In the genomic region with DNA sequence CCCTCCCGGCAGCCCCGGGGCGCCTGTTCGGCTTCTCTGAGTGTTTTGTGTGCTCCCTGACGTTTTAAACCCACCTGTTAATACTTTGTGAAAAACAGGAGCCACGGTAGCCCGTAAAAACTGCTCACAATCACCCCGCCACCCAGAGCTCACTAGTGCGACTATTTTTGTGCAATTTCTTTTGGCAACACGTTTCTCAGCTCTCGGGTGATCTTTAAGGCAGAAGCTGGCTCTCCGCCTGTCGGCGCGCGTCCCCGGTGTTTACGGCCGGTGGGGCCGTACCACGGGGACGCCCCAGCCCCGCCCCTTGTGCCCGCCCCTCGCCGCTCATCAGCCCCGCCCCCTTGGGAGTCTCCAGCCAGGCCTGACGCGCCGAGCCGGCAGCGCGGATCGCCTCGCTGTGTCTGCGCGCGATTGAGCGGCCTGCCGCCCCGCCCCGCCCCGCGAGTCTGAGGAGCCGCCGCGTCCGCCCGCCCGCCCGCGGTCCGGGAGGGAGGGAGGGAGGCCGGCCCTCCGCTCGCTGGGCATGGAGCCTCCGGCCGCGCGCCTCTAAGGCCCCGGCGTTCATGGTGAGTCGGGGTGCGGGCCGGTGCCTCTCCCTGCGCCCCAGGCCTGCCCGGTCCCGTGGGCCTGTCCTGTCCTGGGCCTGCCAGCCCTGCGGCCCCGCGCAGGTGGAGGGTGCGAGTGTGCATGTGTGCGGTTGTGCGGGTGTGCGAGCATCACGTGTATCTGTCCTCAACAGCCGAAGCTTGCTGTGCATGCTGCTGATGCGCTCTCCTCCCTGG, we compare ENCODE assay signal across 8 cellular contexts. TPM values are rescaled to one million over a fixed set of nuclear protein-coding genes. Genes with fewer than 3 reads are reported as not detected.
A peak's percentile ranks its signal among the peaks of the same experiment; 100 is the strongest.
DNase-seq lines count a peak whose midpoint lies in the region; ATAC-seq and TF ChIP-seq lines count a peak whose summit lies in the region.

No MANE protein-coding gene starts in this region.

- peak; percentile 60 for TF ChIP-seq EP300 in neural cell (conservative IDR thresholded peaks at IDR 0.05; ENCODE audit: poor library complexity, severe bottlenecking)

- H3K9me3 ChIP-seq in RWPE2 (ENCODE audit: severe bottlenecking) (no peaks in the 10 kb centered on the region), neural cell (ENCODE audit: low read length) (no peaks in the 10 kb centered on the region)

- no peaks in the 10 kb centered on the region for H3K27me3 Mint-ChIP-seq in stimulated activated naive CD8-positive, alpha-beta T cell treated with anti-CD3 and anti-CD28 coated beads, Interleukin-15, Interleukin-2, amounts not matched to agents 100 ng/mL and 50 ng/mL, for 24 hours

- peaks cover 40% of the 10 kb centered on the region for H3K79me2 ChIP-seq in neural cell (replicated peaks; ENCODE audit: insufficient read depth, low read length)

- H3K27me3 ChIP-seq in RWPE2 (ENCODE audit: insufficient read depth, poor library complexity, severe bottlenecking) (no peaks in the 10 kb centered on the region), neural cell (ENCODE audit: insufficient read depth, low read depth, low read length) (no peaks in the 10 kb centered on the region)

- no peaks in the 10 kb centered on the region for H3F3A ChIP-seq in neural cell (ENCODE audit: insufficient read depth, low read length, poor library complexity, severe bottlenecking)

- H2AFZ ChIP-seq in neural cell (ENCODE audit: low read depth, low read length): peak overlapping the region; percentile 85

- no peaks in the 10 kb centered on the region for H4K20me1 ChIP-seq in neural cell (ENCODE audit: insufficient read depth)

- ATAC-seq in RWPE2 (ENCODE audit: low read depth): peak; percentile 64

- H3K4me1 ChIP-seq in RWPE2 (ENCODE audit: insufficient read depth, poor library complexity, severe bottlenecking): peaks cover 36% of the 10 kb centered on the region

- H3K9me3 Mint-ChIP-seq in stimulated activated naive CD8-positive, alpha-beta T cell treated with anti-CD3 and anti-CD28 coated beads, Interleukin-15, Interleukin-2, amounts not matched to agents 100 ng/mL and 50 ng/mL, for 24 hours: no peaks in the 10 kb centered on the region

- H3K9me2 ChIP-seq in neural cell (ENCODE audit: insufficient read depth, low read length): no peaks in the 10 kb centered on the region

- H3K9ac ChIP-seq in neural cell (ENCODE audit: low read length): peak overlapping the region; percentile 92

- TF ChIP-seq RAD21 in neural cell (conservative IDR thresholded peaks at IDR 0.05): peak; percentile 6

- DNase-seq in ELR (ENCODE audit: low read depth): peak; percentile 93
- peak; percentile 86 for DNase-seq in GOT3 (lab: John Stamatoyannopoulos, UW)
- peak; percentile 62 for DNase-seq in LNCaP clone FGC (ENCODE audit: low read depth)
- peak; percentile 92 for DNase-seq in RWPE2 (ENCODE audit: low spot score)
- DNase-seq in activated effector memory CD4-positive, alpha-beta T cell treated with Interleukin-2 at 50 U/mL for 16 hours: peak; percentile 91
- DNase-seq in fibroblast of the aortic adventitia (ENCODE audit: low read depth): peak; percentile 87

- peaks cover 78% of the 10 kb centered on the region for H3K4me1 Mint-ChIP-seq in stimulated activated naive CD8-positive, alpha-beta T cell treated with anti-CD3 and anti-CD28 coated beads, Interleukin-15, Interleukin-2, amounts not matched to agents 100 ng/mL and 50 ng/mL, for 24 hours (ENCODE audit: low read depth)

- peaks cover 18% of the 10 kb centered on the region for H3K36me3 ChIP-seq in RWPE2 (ENCODE audit: low read depth)
- H3K36me3 ChIP-seq in neural cell (ENCODE audit: insufficient read depth, low read length): no peaks in the 10 kb centered on the region

- H3K27ac ChIP-seq in RWPE2 (ENCODE audit: poor library complexity, severe bottlenecking): peak overlapping the region; percentile 77
- peak overlapping the region; percentile 86 for H3K27ac ChIP-seq in neural cell (ENCODE audit: low read length)

- H3K4me3 ChIP-seq in LNCaP clone FGC (ENCODE audit: low read depth, low read length) (peak overlapping the region; percentile 74), RWPE2 (ENCODE audit: severe bottlenecking) (peak overlapping the region; percentile 77), fibroblast of the aortic adventitia (ENCODE audit: low read depth, low read length) (peak overlapping the region; percentile 96), neural cell (ENCODE audit: low read length) (peak overlapping the region; percentile 99)

- H3K36me3 Mint-ChIP-seq in stimulated activated naive CD8-positive, alpha-beta T cell treated with anti-CD3 and anti-CD28 coated beads, Interleukin-15, Interleukin-2, amounts not matched to agents 100 ng/mL and 50 ng/mL, for 24 hours (ENCODE audit: low read depth): peaks cover 11% of the 10 kb centered on the region

- H3K27ac Mint-ChIP-seq in stimulated activated naive CD8-positive, alpha-beta T cell treated with anti-CD3 and anti-CD28 coated beads, Interleukin-15, Interleukin-2, amounts not matched to agents 100 ng/mL and 50 ng/mL, for 24 hours: peak overlapping the region; percentile 90

- H3K4me2 ChIP-seq in neural cell (ENCODE audit: low read length): peak overlapping the region; percentile 87

- TF ChIP-seq CTCF in LNCaP clone FGC (IDR thresholded peaks at IDR 0.05; ENCODE audit: control insufficient read depth, extremely low read depth, insufficient read depth): no peak
- no peak for TF ChIP-seq CTCF in RWPE2 (IDR thresholded peaks at IDR 0.05; ENCODE audit: poor library complexity, severe bottlenecking)
- peak; percentile 0 for TF ChIP-seq CTCF in fibroblast of the aortic adventitia (IDR thresholded peaks at IDR 0.05; ENCODE audit: insufficient read depth, low read length)
- TF ChIP-seq CTCF in neural cell (IDR thresholded peaks at IDR 0.05; ENCODE audit: poor library complexity, severe bottlenecking): peak; percentile 21

- H3K4me3 Mint-ChIP-seq in stimulated activated naive CD8-positive, alpha-beta T cell treated with anti-CD3 and anti-CD28 coated beads, Interleukin-15, Interleukin-2, amounts not matched to agents 100 ng/mL and 50 ng/mL, for 24 hours: peak overlapping the region; percentile 95

TF ChIP-seq in neural cell, 6 proteins besides CTCF, POLR2A, EP300 and RAD21:
- TF ChIP-seq TAF1 (IDR thresholded peaks at IDR 0.05; ENCODE audit: low read depth) (no peak), MXI1 (conservative IDR thresholded peaks at IDR 0.05; ENCODE audit: poor library complexity, severe bottlenecking) (peak; percentile 98), EZH2 (IDR thresholded peaks at IDR 0.05; ENCODE audit: borderline replicate concordance, insufficient read depth, low read length, poor library complexity, severe bottlenecking) (no peak), SMC3 (conservative IDR thresholded peaks at IDR 0.05; ENCODE audit: poor library complexity) (peak; percentile 45), POLR2AphosphoS5 (IDR thresholded peaks at IDR 0.05) (peak; percentile 79)
- TF ChIP-seq, protein P1, sequence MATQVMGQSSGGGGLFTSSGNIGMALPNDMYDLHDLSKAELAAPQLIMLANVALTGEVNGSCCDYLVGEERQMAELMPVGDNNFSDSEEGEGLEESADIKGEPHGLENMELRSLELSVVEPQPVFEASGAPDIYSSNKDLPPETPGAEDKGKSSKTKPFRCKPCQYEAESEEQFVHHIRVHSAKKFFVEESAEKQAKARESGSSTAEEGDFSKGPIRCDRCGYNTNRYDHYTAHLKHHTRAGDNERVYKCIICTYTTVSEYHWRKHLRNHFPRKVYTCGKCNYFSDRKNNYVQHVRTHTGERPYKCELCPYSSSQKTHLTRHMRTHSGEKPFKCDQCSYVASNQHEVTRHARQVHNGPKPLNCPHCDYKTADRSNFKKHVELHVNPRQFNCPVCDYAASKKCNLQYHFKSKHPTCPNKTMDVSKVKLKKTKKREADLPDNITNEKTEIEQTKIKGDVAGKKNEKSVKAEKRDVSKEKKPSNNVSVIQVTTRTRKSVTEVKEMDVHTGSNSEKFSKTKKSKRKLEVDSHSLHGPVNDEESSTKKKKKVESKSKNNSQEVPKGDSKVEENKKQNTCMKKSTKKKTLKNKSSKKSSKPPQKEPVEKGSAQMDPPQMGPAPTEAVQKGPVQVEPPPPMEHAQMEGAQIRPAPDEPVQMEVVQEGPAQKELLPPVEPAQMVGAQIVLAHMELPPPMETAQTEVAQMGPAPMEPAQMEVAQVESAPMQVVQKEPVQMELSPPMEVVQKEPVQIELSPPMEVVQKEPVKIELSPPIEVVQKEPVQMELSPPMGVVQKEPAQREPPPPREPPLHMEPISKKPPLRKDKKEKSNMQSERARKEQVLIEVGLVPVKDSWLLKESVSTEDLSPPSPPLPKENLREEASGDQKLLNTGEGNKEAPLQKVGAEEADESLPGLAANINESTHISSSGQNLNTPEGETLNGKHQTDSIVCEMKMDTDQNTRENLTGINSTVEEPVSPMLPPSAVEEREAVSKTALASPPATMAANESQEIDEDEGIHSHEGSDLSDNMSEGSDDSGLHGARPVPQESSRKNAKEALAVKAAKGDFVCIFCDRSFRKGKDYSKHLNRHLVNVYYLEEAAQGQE (IDR thresholded peaks at IDR 0.05; ENCODE audit: borderline replicate concordance): peak; percentile 35

RNA-seq across cellular contexts. Expression of a gene that starts 56.2 kb away (rescaled TPM):
- 5.6 and 11.5 TPM in 2 replicates for total RNA-seq in fibroblast of the aortic adventitia (ENCODE audit: low replicate concordance)
- 13.9 and 14.9 TPM in 2 replicates for polyA plus RNA-seq in neural cell
- 35.3 and 38.2 TPM in 2 replicates for polyA minus RNA-seq in neural cell

Comparison
In these comparisons a context has a peak if more than half of its experiments do, and no peak if none do; other contexts are left out.
1. Peak in every context shown above with its lines: DNase-seq, ATAC-seq, H3K4me3 ChIP-seq and H3K27ac ChIP-seq.
2. CTCF ChIP-seq: peak in fibroblast of the aortic adventitia (single experiment) and neural cell (single experiment); none in LNCaP clone FGC (single experiment) and RWPE2 (single experiment).